In genomic region chr13:30132623-30133553, GRCh38 we compare ENCODE assay signal across 8 cellular contexts.
DNase-seq lines count a peak whose midpoint lies in the region; ATAC-seq and TF ChIP-seq lines count a peak whose summit lies in the region.

No MANE protein-coding gene starts in this region.

- H3K27me3 ChIP-seq in PC-9 (ENCODE audit: insufficient read depth, low read depth), result no peaks in the 10 kb centered on the region

- H3K27me3 Mint-ChIP-seq in naive B cell, result no peaks in the 10 kb centered on the region

- peaks cover 7% of the 10 kb centered on the region for H3K4me1 ChIP-seq in PC-9 (replicated peaks; ENCODE audit: insufficient read depth)

- no TSS peak for BruUV-seq in PC-9 (replicated peaks; lab: Mats Ljungman, UMichigan)

- DNase-seq in DMS153 (lab: John Stamatoyannopoulos, UW), result peak; percentile 89
- DNase-seq in KBM-7, result peak; percentile 95
- DNase-seq in PC-9, result peak; percentile 75 to 90
- DNase-seq in activated T-cell treated with anti-CD3 and anti-CD28 coated beads for 4 hours, result peak; percentile 96
- DNase-seq in erythroblast (lab: John Stamatoyannopoulos, UW), result peak; percentile 88 to 91
- peak; percentile 87 for DNase-seq in naive B cell
- DNase-seq in stimulated activated CD8-positive, alpha-beta memory T cell treated with anti-CD3 and anti-CD28 coated beads, Interleukin-7, amount 100 ng/mL, for 48 hours (ENCODE audit: extremely low read depth in 1 of 2, low read depth in 1 of 2), result peak; percentile 82 to 94

- no peaks in the 10 kb centered on the region for H3K36me3 Mint-ChIP-seq in naive B cell

- H3K9me2 ChIP-seq in PC-9 (ENCODE audit: insufficient read depth), result no peaks in the 10 kb centered on the region

- in situ Hi-C loops in KBM-7 (cut with MboI; ENCODE audit: low pct_unique_long_range_greater_than_20kb, low sequenced_read_pairs), result loop anchor here (25.0 kb wide), 2 partner anchors 429 to 904 kb away; no protein-coding TSS in a partner anchor

- no peaks in the 10 kb centered on the region for H4K20me1 ChIP-seq in PC-9 (ENCODE audit: insufficient read depth)

- H2AFZ ChIP-seq in PC-9, result no peak overlapping the region

- H3K36me3 ChIP-seq in PC-9 (ENCODE audit: low read depth), result no peaks in the 10 kb centered on the region

- H3K4me1 Mint-ChIP-seq in naive B cell, result peaks cover 4 to 13% (median 5%) of the 10 kb centered on the region in 3 donors

- peak; percentile 90 for TF ChIP-seq CTCF in PC-9 (conservative IDR thresholded peaks at IDR 0.05)

- POLR2A ChIA-PET in PC-9 (lab: Charles Lee; ENCODE audit: unreplicated experiment), result interaction anchor here (0.6 kb wide), 2 partner anchors 289 to 664 kb away, joined by 5 to 10 read pairs; partner anchors contain the start of gene UBE2L5

- no peaks in the 10 kb centered on the region for H3K9me3 Mint-ChIP-seq in naive B cell

- H3F3A ChIP-seq in PC-9 (ENCODE audit: insufficient read depth, low read depth), result no peaks in the 10 kb centered on the region; the same call in 1 of the 2 replicates

- H3K9me3 ChIP-seq in PC-9 (ENCODE audit: insufficient read depth, low read depth), result no peaks in the 10 kb centered on the region

- H3K79me2 ChIP-seq in PC-9 (ENCODE audit: low read depth), result no peaks in the 10 kb centered on the region

- CTCF ChIA-PET in PC-9 (lab: Charles Lee), result interaction anchor here (0.6 to 1.3 kb wide), 6 partner anchors 9 to 1592 kb away, joined by 3 to 11 read pairs (median 3); no protein-coding TSS in a partner anchor

- H3K4me3 ChIP-seq in PC-9, result no peak overlapping the region

- no peak overlapping the region for H3K27ac ChIP-seq in PC-9

- intact Hi-C loops in PC-9 (cut with micrococcal nuclease; ENCODE audit: unreplicated experiment), result loop anchor here (1.0 to 10.0 kb wide), 7 partner anchors 172 to 911 kb away; partner anchors contain the start of gene KATNAL1

- H3K4me2 ChIP-seq in PC-9, result no peak overlapping the region

- TF ChIP-seq POLR2A in erythroblast (IDR thresholded peaks at IDR 0.05; ENCODE audit: low read length), result no peak

- H3K27ac Mint-ChIP-seq in naive B cell, result peak overlapping the region in 2 of 6 donors; percentile 29 to 86

- peak overlapping the region in 6 of 8 donors; percentile 16 to 57 (median 42) for H3K4me3 Mint-ChIP-seq in naive B cell

- ATAC-seq in GM21529 (IDR thresholded peaks at IDR 0.05; ENCODE audit: unreplicated experiment), result peak; percentile 95
- ATAC-seq in naive B cell (ENCODE audit: low read depth in 2 of 2), result peak; percentile 99
